In genomic region chr2:240410808-240411207, GRCh38 we compare ENCODE assay signal across 25 cellular contexts. TPM values are rescaled to one million over a fixed set of nuclear protein-coding genes. Genes with fewer than 3 reads are reported as not detected.
A peak's percentile ranks its signal among the peaks of the same experiment; 100 is the strongest.
DNase-seq lines count a peak whose midpoint lies in the region; ATAC-seq and TF ChIP-seq lines count a peak whose summit lies in the region.
"Had no signal": no experiment of that assay in that cellular context is flagged by ENCODE, and none has a peak within 500 bp of the region (broad histone marks: within the 10 kb centered on the region; RNA-seq: fewer than 3 reads in every experiment).

No MANE protein-coding gene starts in this region.

- H3K4me1 Mint-ChIP-seq in activated naive CD4-positive, alpha-beta T cell treated with anti-CD3 and anti-CD28 coated beads, Interleukin-2, amount 10 ng/mL, durations not matched to agents 7 days and 5 days: no peaks in the 10 kb centered on the region
- no peaks in the 10 kb centered on the region for H3K4me1 Mint-ChIP-seq in natural killer cell

- ATAC-seq in natural killer cell: no peak
- ATAC-seq: CD8-positive, alpha-beta T cell; Panc1 had no signal

- no peaks in the 10 kb centered on the region for H3K9me3 Mint-ChIP-seq in activated naive CD4-positive, alpha-beta T cell treated with anti-CD3 and anti-CD28 coated beads, Interleukin-2, amount 10 ng/mL, durations not matched to agents 7 days and 5 days
- H3K9me3 Mint-ChIP-seq in natural killer cell: no peaks in the 10 kb centered on the region
- H3K9me3 Mint-ChIP-seq: CD8-positive, alpha-beta T cell; GM23338 had no signal

- intact Hi-C loops in natural killer cell (cut with micrococcal nuclease): no loop called here

- no peak overlapping the region for H3K4me3 ChIP-seq in coronary artery
- H3K4me3 ChIP-seq: BLaER1 treated with 17β-estradiol and CSF1 and Interleukin-3, amounts not matched to agents 10 nM and 100 nM; GM23338; SJCRH30 had no signal

- H3K36me3 Mint-ChIP-seq in activated naive CD4-positive, alpha-beta T cell treated with anti-CD3 and anti-CD28 coated beads, Interleukin-2, amount 10 ng/mL, durations not matched to agents 7 days and 5 days: no peaks in the 10 kb centered on the region
- no peaks in the 10 kb centered on the region for H3K36me3 Mint-ChIP-seq in natural killer cell
- H3K36me3 Mint-ChIP-seq: CD8-positive, alpha-beta T cell had no signal

- TF ChIP-seq CTCF in coronary artery (IDR thresholded peaks at IDR 0.05): no peak
- no peak for TF ChIP-seq CTCF in natural killer cell (IDR thresholded peaks at IDR 0.05)

- no peak overlapping the region for H3K27ac Mint-ChIP-seq in activated naive CD4-positive, alpha-beta T cell treated with anti-CD3 and anti-CD28 coated beads, Interleukin-2, amount 10 ng/mL, durations not matched to agents 7 days and 5 days
- no peak overlapping the region for H3K27ac Mint-ChIP-seq in natural killer cell
- H3K27ac Mint-ChIP-seq: CD8-positive, alpha-beta T cell; GM23338 had no signal

- peak; percentile 4 for DNase-seq in activated naive CD4-positive, alpha-beta T cell treated with anti-CD3 and anti-CD28 coated beads, Interleukin-2, amount 50 U/mL, for 16 hours
- no peak for DNase-seq in activated naive CD4-positive, alpha-beta T cell treated with anti-CD3 and anti-CD28 coated beads, Interleukin-2, amount 10 ng/mL, durations not matched to agents 7 days and 5 days
- DNase-seq in coronary artery (ENCODE audit: low spot score): peak; percentile 54
- DNase-seq in natural killer cell: peak; percentile 9
- peak; percentile 19 for DNase-seq in ureter (ENCODE audit: low spot score)
- no peak for DNase-seq in hepatic stellate cell (ENCODE audit: low spot score)
- DNase-seq in NCI-H748 (lab: John Stamatoyannopoulos, UW; ENCODE audit: unreplicated experiment): no peak
- no peak for DNase-seq in activated T-cell treated with anti-CD3 and anti-CD28 coated beads, Interleukin-2, amount 50 U/mL, for 48 hours
- DNase-seq: ACHN, Calu3, DMS153, HCEC 1CT, KBM-7, NCI-H1092, NCI-H1436, NCI-H187 treated with DMSO at 0.1 percent for 48 hours, NCI-H510A, NCI-H748 treated with DMSO at 0.1 percent for 48 hours, SJCRH30 had no signal

- H3K27me3 Mint-ChIP-seq in activated naive CD4-positive, alpha-beta T cell treated with anti-CD3 and anti-CD28 coated beads, Interleukin-2, amount 10 ng/mL, durations not matched to agents 7 days and 5 days: peaks cover 8% of the 10 kb centered on the region
- peaks cover 10 to 13% of the 10 kb centered on the region in 2 donors for H3K27me3 Mint-ChIP-seq in natural killer cell (ENCODE audit: low read depth in 2 of 2)

- no peak overlapping the region for H3K4me3 Mint-ChIP-seq in activated naive CD4-positive, alpha-beta T cell treated with anti-CD3 and anti-CD28 coated beads, Interleukin-2, amount 10 ng/mL, durations not matched to agents 7 days and 5 days
- H3K4me3 Mint-ChIP-seq in natural killer cell: no peak overlapping the region
- H3K4me3 Mint-ChIP-seq: CD8-positive, alpha-beta T cell; GM23338 had no signal

- CTCF ChIA-PET in activated naive CD4-positive, alpha-beta T cell treated with anti-CD3 and anti-CD28 coated beads, Interleukin-2, amount 10 ng/mL, durations not matched to agents 7 days and 5 days (lab: Charles Lee): no interaction called here

- H3K27ac ChIP-seq in coronary artery: no peak overlapping the region
- H3K27ac ChIP-seq: 22Rv1; BLaER1 treated with 17β-estradiol and CSF1 and Interleukin-3, amounts not matched to agents 10 nM and 100 nM; HL-60; SJCRH30 had no signal

RNA-seq across cellular contexts. Expression of gene GPC1, which starts 24.7 kb away (rescaled TPM):
- total RNA-seq in natural killer cell (1 to 10 TPM in 1 of 3 donors, under 1 TPM in 2; 0.79 to 1.4 (median 0.94) TPM), ureter (88.1 TPM)

Comparison
In these comparisons a context has a peak if more than half of its experiments do, and no peak if none do; other contexts are left out.
1. DNase-seq: peak in activated naive CD4-positive, alpha-beta T cell treated with anti-CD3 and anti-CD28 coated beads, Interleukin-2, amount 50 U/mL, for 16 hours (single experiment), coronary artery (single experiment), natural killer cell (single experiment) and ureter (single experiment); none in activated naive CD4-positive, alpha-beta T cell treated with anti-CD3 and anti-CD28 coated beads, Interleukin-2, amount 10 ng/mL, durations not matched to agents 7 days and 5 days (single experiment), hepatic stellate cell (single experiment), NCI-H748 (single experiment) and activated T-cell treated with anti-CD3 and anti-CD28 coated beads, Interleukin-2, amount 50 U/mL, for 48 hours (0 of 2).
2. RNA of gene GPC1, which starts 24.7 kb away (total RNA-seq): 88.1 TPM in ureter (single experiment); 0.79 to 1.4 TPM in natural killer cell; every median in the first group is over 10 times any median in the second.